Comparison of ENCODE assay signal across 10 cellular contexts in the genomic region with DNA sequence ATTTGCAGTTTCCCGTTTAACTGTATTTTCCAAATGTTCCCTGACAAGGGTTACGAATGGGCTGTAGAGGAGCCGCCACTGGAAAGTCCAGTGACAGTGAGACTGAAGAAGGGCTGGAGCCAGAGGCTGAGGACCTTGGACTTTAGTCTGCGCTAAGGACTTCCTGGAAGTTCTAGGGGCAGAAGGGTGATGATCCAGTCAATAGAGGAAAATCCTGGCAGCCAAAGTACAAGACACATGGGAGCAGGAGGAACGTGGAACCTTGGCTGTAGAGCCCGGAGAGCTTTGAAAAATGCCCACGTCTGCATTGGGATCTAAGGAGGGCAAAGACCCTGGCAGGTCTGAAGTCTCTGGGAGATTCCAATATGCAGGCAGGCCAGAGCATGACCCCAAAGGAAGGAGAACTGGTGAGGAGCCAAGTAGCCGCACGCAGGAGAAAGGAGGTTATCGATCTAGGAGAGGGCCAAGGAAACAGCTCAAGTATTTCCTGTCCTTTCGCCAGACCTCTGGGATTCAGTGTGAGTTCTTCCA. TPM values are rescaled to one million over a fixed set of nuclear protein-coding genes. Genes with fewer than 3 reads are reported as not detected.
DNase-seq lines count a peak whose midpoint lies in the region; ATAC-seq and TF ChIP-seq lines count a peak whose summit lies in the region.
"Had no signal": no experiment of that assay in that cellular context is flagged by ENCODE, and none has a peak within 500 bp of the region (broad histone marks: within the 10 kb centered on the region; RNA-seq: fewer than 3 reads in every experiment).

No MANE protein-coding gene starts in this region.

- H3K9me3 Mint-ChIP-seq in activated T-cell treated with anti-CD3 and anti-CD28 coated beads, Interleukin-2, amount 50 U/mL, for 4 hours = no peaks in the 10 kb centered on the region

- H3K36me3 ChIP-seq in adrenal gland (replicated peaks in 1 of 2) = no peaks in the 10 kb centered on the region
- H3K36me3 ChIP-seq in thyroid gland = peaks cover 0 to 9% of the 10 kb centered on the region in 2 donors

- TF ChIP-seq CTCF in adrenal gland (IDR thresholded peaks at IDR 0.05) (no peak), thyroid gland (IDR thresholded peaks at IDR 0.05) (no peak)

- H3K27ac ChIP-seq in adrenal gland (peak overlapping the region in 3 of 5 donors; percentile 57 to 90 (median 77)), thyroid gland (peak overlapping the region in 2 of 3 donors; percentile 35 to 79)

- no peak for ATAC-seq in activated T-cell treated with anti-CD3 and anti-CD28 coated beads, Interleukin-2, amount 50 U/mL, for 4 hours
- ATAC-seq in left colon = peak; percentile 78
- no peak for ATAC-seq in HG03280 (IDR thresholded peaks at IDR 0.05; ENCODE audit: unreplicated experiment)
- ATAC-seq: stimulated activated naive CD8-positive, alpha-beta T cell treated with anti-CD3 and anti-CD28 coated beads, Interleukin-15, amount 100 ng/mL, for 72 hours had no signal

- H3K27me3 ChIP-seq in adrenal gland (no peaks in the 10 kb centered on the region), thyroid gland (no peaks in the 10 kb centered on the region)

- H3K4me3 Mint-ChIP-seq in activated T-cell treated with anti-CD3 and anti-CD28 coated beads, Interleukin-2, amount 50 U/mL, for 4 hours = no peak overlapping the region

- TF ChIP-seq POLR2A in adrenal gland (IDR thresholded peaks at IDR 0.05) = no peak
- no peak for TF ChIP-seq POLR2A in thyroid gland (IDR thresholded peaks at IDR 0.05)

- intact Hi-C loops in adrenal gland (cut with DNase I) (no loop called here), left colon (cut with DNase I, micrococcal nuclease) (no loop called here), thyroid gland (cut with DNase I) (no loop called here)

- H3K4me1 ChIP-seq in adrenal gland (replicated peaks in 1 of 2) = peaks cover 20 to 57% of the 10 kb centered on the region in 2 donors
- H3K4me1 ChIP-seq in thyroid gland = peaks cover 43 to 58% of the 10 kb centered on the region in 2 donors

- 55 to 60% (median 56%) methylated on average over 11 of the region's 11 CpGs for WGBS in adrenal gland, 4 donors
- 75 to 77% methylated on average over 11 of the region's 11 CpGs for WGBS in thyroid gland, 2 donors

- H3K9me3 ChIP-seq in adrenal gland (replicated peaks in 1 of 3) (no peaks in the 10 kb centered on the region), thyroid gland (no peaks in the 10 kb centered on the region)

- peaks cover 95% of the 10 kb centered on the region for H3K4me1 Mint-ChIP-seq in activated T-cell treated with anti-CD3 and anti-CD28 coated beads, Interleukin-2, amount 50 U/mL, for 4 hours (ENCODE audit: low read depth)

- no peak overlapping the region for H3K4me3 ChIP-seq in adrenal gland
- H3K4me3 ChIP-seq in thyroid gland (replicated peaks in 1 of 3) = no peak overlapping the region

- H3K27me3 Mint-ChIP-seq in activated T-cell treated with anti-CD3 and anti-CD28 coated beads, Interleukin-2, amount 50 U/mL, for 4 hours (ENCODE audit: low read depth) = no peaks in the 10 kb centered on the region
- H3K27me3 Mint-ChIP-seq: stimulated activated naive CD8-positive, alpha-beta T cell treated with anti-CD3 and anti-CD28 coated beads, Interleukin-15, amount 100 ng/mL, for 72 hours had no signal

- H3K36me3 Mint-ChIP-seq in activated T-cell treated with anti-CD3 and anti-CD28 coated beads, Interleukin-2, amount 50 U/mL, for 4 hours (ENCODE audit: insufficient read depth) = peaks cover 29% of the 10 kb centered on the region

- DNase-seq in activated T-cell treated with anti-CD3 and anti-CD28 coated beads, Interleukin-2, amount 50 U/mL, for 48 hours = peak; percentile 17 to 19
- no peak for DNase-seq in activated T-cell treated with anti-CD3 and anti-CD28 coated beads, Interleukin-2, amount 50 U/mL, for 4 hours
- DNase-seq in adrenal gland (peak in 2 of 7 donors; percentile 49 to 71), left colon (no peak), thyroid gland (no peak), NCI-H748 treated with DMSO at 0.1 percent for 48 hours (lab: John Stamatoyannopoulos, UW) (no peak), anterior cingulate cortex (lab: John Stamatoyannopoulos, UW) (no peak)
- DNase-seq: amygdala; stimulated activated naive CD8-positive, alpha-beta T cell treated with anti-CD3 and anti-CD28 coated beads, Interleukin-15, amount 100 ng/mL, for 72 hours had no signal

RNA-seq across cellular contexts. Expression of a gene that starts 28.5 kb away (rescaled TPM):
- total RNA-seq in activated T-cell treated with anti-CD3 and anti-CD28 coated beads, Interleukin-2, amount 50 U/mL, for 4 hours = 10 to 100 TPM; 28.1 to 32.9 (median 32.3) TPM
- total RNA-seq in adrenal gland (10 to 100 TPM; 11.2 to 23.7 (median 16.0) TPM), left colon (10 to 100 TPM; 48.5 to 51.6 TPM), thyroid gland (10 to 100 TPM; 44.0 to 68.0 (median 60.2) TPM)
- polyA plus RNA-seq in adrenal gland = 1 to 10 TPM; 3.5 to 7.6 (median 6.2) TPM

Comparison
In these comparisons a context has a peak if more than half of its experiments do, and no peak if none do; other contexts are left out.
1. DNase-seq: peak in activated T-cell treated with anti-CD3 and anti-CD28 coated beads, Interleukin-2, amount 50 U/mL, for 48 hours (2 of 2); none in activated T-cell treated with anti-CD3 and anti-CD28 coated beads, Interleukin-2, amount 50 U/mL, for 4 hours (single experiment), left colon (0 of 2), thyroid gland (0 of 2), NCI-H748 treated with DMSO at 0.1 percent for 48 hours (single experiment) and anterior cingulate cortex (0 of 58).